Comparison of ENCODE assay signal across 8 cellular contexts in genomic region chr4:98092833-98093439, GRCh38. TPM values are rescaled to one million over a fixed set of nuclear protein-coding genes. Genes with fewer than 3 reads are reported as not detected.
DNase-seq lines count a peak whose midpoint lies in the region; TF ChIP-seq lines count a peak whose summit lies in the region.

No MANE protein-coding gene starts in this region.

- no peaks in the 10 kb centered on the region for H3K9me3 ChIP-seq in Peyer's patch

- DNase-seq in AG04449 (ENCODE audit: low read depth, low spot score) (no peak), GM06990 (ENCODE audit: extremely low read depth, insufficient read length) (no peak), Peyer's patch (no peak), foreskin fibroblast (peak; percentile 10 to 41), posterior cingulate gyrus (no peak), iPS-NIHi11 (ENCODE audit: low spot score) (no peak), GM19240 (ENCODE audit: insufficient read length, low spot score) (no peak)
- no peak for DNase-seq in stimulated activated CD8-positive, alpha-beta memory T cell treated with anti-CD3 and anti-CD28 coated beads, Interleukin-4, amount 100 ng/mL, for 48 hours

- no peaks in the 10 kb centered on the region for H3K4me1 ChIP-seq in Peyer's patch

- H3K36me3 ChIP-seq in GM06990 (ENCODE audit: control insufficient read depth, insufficient read depth, low read length): no peaks in the 10 kb centered on the region
- H3K36me3 ChIP-seq in Peyer's patch: no peaks in the 10 kb centered on the region

- CTCF ChIA-PET in AG04449 (lab: Yijun Ruan, JAX): interaction anchor here (1.0 to 1.6 kb wide), 3 partner anchors 13 to 38 kb away, joined by 3 to 7 read pairs (median 3); no protein-coding TSS in a partner anchor

- TF ChIP-seq CTCF in AG04449 (IDR thresholded peaks at IDR 0.05; ENCODE audit: insufficient read depth, low read length, missing control alignments) (peak; percentile 10), GM06990 (IDR thresholded peaks at IDR 0.05; ENCODE audit: insufficient read depth, low read length, poor library complexity, severe bottlenecking) (peak; percentile 52), Peyer's patch (IDR thresholded peaks at IDR 0.05) (peak in 4 of 6 experiments; percentile 16 to 29 (median 20)), foreskin fibroblast (IDR thresholded peaks at IDR 0.05; ENCODE audit: low read depth, low read length) (peak; percentile 61)

- H3K27me3 ChIP-seq in GM06990 (replicated peaks; ENCODE audit: control insufficient read depth, insufficient read depth, low read length): no peaks in the 10 kb centered on the region
- H3K27me3 ChIP-seq in Peyer's patch: no peaks in the 10 kb centered on the region

- TF ChIP-seq POLR2A in Peyer's patch (IDR thresholded peaks at IDR 0.05): no peak

- intact Hi-C loops in posterior cingulate gyrus (cut with DNase I): no loop called here

- H3K4me3 ChIP-seq in AG04449 (ENCODE audit: low read depth, low read length): no peak overlapping the region
- no peak overlapping the region for H3K4me3 ChIP-seq in GM06990 (replicated peaks; ENCODE audit: low read depth, low read length)
- H3K4me3 ChIP-seq in Peyer's patch: no peak overlapping the region
- no peak overlapping the region for H3K4me3 ChIP-seq in foreskin fibroblast (ENCODE audit: low read depth in 1 of 2, low read length in 2 of 2)

- POLR2A ChIA-PET in AG04449 (lab: Yijun Ruan, JAX): no interaction called here

- H3K27ac ChIP-seq in Peyer's patch: no peak overlapping the region

RNA-seq across cellular contexts. Expression of gene STPG2, which starts 50.3 kb away (rescaled TPM):
- total RNA-seq in Peyer's patch: not detected

Comparison
In these comparisons a context has a peak if more than half of its experiments do, and no peak if none do; other contexts are left out.
1. DNase-seq: peak in foreskin fibroblast (2 of 2); none in AG04449 (single experiment), GM06990 (single experiment), Peyer's patch (0 of 3), posterior cingulate gyrus (0 of 10), stimulated activated CD8-positive, alpha-beta memory T cell treated with anti-CD3 and anti-CD28 coated beads, Interleukin-4, amount 100 ng/mL, for 48 hours (single experiment), iPS-NIHi11 (single experiment) and GM19240 (single experiment).
2. CTCF ChIP-seq: peak in every context shown above with its lines; median percentile 61 in foreskin fibroblast; 52 in GM06990; 20 in Peyer's patch; 10 in AG04449.